In the genomic region with DNA sequence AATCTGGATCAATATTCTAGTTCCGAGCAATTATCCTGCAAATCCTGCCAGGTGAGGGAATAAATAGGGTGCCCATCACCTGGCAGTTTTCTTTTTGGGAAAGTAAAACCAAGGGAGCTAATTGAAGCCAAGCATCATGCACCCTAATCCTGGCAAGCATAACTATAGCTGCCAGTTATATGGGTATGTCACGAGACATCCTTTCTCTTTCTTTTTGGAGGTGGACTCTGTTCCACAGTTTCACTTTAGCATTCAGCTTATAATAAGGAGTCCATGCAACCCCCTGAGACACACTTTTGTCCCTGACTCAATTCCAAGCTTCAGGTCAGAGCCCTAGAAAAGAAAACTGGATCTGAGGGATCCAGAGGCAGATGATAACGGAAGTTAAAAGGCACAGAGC, we compare ENCODE assay signal across 17 cellular contexts.
"Had no signal": no experiment of that assay in that cellular context is flagged by ENCODE, and none has a peak within 500 bp of the region (broad histone marks: within the 10 kb centered on the region; RNA-seq: fewer than 3 reads in every experiment).

No MANE protein-coding gene starts in this region.

- H3K4me3 ChIP-seq: colonic mucosa, gastroesophageal sphincter, right atrium auricular region, suprapubic skin, thyroid gland, upper lobe of right lung, vagina had no signal

- H3K27me3 ChIP-seq: colonic mucosa, esophagus squamous epithelium, gastroesophageal sphincter, right atrium auricular region, suprapubic skin, thyroid gland, upper lobe of right lung, vagina had no signal

- H3K4me3 Mint-ChIP-seq: immature natural killer cell, naive B cell had no signal

- H3K9me3 Mint-ChIP-seq: immature natural killer cell had no signal

- H3K36me3 ChIP-seq: colonic mucosa, esophagus squamous epithelium, gastroesophageal sphincter, left ventricle myocardium inferior, neutrophil, right atrium auricular region, suprapubic skin, thyroid gland, upper lobe of right lung, vagina had no signal

- DNase-seq: colonic mucosa; dermis blood vessel endothelial cell; esophagus squamous epithelium; foreskin fibroblast; immature natural killer cell; left ventricle myocardium inferior; naive B cell; small intestine; stimulated activated CD4-positive, alpha-beta T cell treated with anti-CD3 and anti-CD28 coated beads, Interleukin-12 subunit alpha, Interleukin-12 subunit beta, amount 100 ng/mL, for 4 hours; stimulated activated naive CD4-positive, alpha-beta T cell treated with Interleukin-2 at 50 U/mL for 16 hours; thyroid gland; upper lobe of right lung had no signal

- ATAC-seq: gastroesophageal sphincter had no signal

- H3K4me1 ChIP-seq: colonic mucosa had no signal

- H3K4me1 Mint-ChIP-seq: immature natural killer cell had no signal

- H3K27ac ChIP-seq: colonic mucosa, esophagus squamous epithelium, gastroesophageal sphincter, neutrophil, right atrium auricular region, suprapubic skin, thyroid gland, upper lobe of right lung, vagina had no signal

- H3K36me3 Mint-ChIP-seq: immature natural killer cell, naive B cell had no signal

- H3K9me3 ChIP-seq: colonic mucosa, esophagus squamous epithelium, gastroesophageal sphincter, left ventricle myocardium inferior, neutrophil, right atrium auricular region, suprapubic skin, thyroid gland, upper lobe of right lung, vagina had no signal

- H3K27ac Mint-ChIP-seq: immature natural killer cell, naive B cell had no signal
